8 cellular contexts compared by ENCODE assay signal in genomic region chr17:4740025-4740351, GRCh38. TPM values are rescaled to one million over a fixed set of nuclear protein-coding genes. Genes with fewer than 3 reads are reported as not detected.
DNase-seq lines count a peak whose midpoint lies in the region; ATAC-seq and TF ChIP-seq lines count a peak whose summit lies in the region.

No MANE protein-coding gene starts in this region.

- no peaks in the 10 kb centered on the region for H3K9me3 ChIP-seq in ascending aorta
- no peaks in the 10 kb centered on the region for H3K9me3 ChIP-seq in left lung
- H3K9me3 ChIP-seq in subcutaneous abdominal adipose tissue (ENCODE audit: control insufficient read depth in 5 of 5, low read length in 5 of 5) = no peaks in the 10 kb centered on the region

- H3K9ac ChIP-seq in subcutaneous abdominal adipose tissue (ENCODE audit: low read length in 5 of 5) = peak overlapping the region in 3 of 5 donors; percentile 44 to 72 (median 62)

- no peaks in the 10 kb centered on the region for H3K9me3 Mint-ChIP-seq in activated CD4-positive, alpha-beta T cell treated with anti-CD3 and anti-CD28 coated beads for 36 hours (ENCODE audit: low read depth)

- ATAC-seq in activated CD4-positive, alpha-beta T cell treated with anti-CD3 and anti-CD28 coated beads for 36 hours = no peak
- ATAC-seq in left lung (no peak), GM19463 (IDR thresholded peaks at IDR 0.05; ENCODE audit: unreplicated experiment) (no peak)

- peaks cover 25% of the 10 kb centered on the region for H3K4me1 Mint-ChIP-seq in activated CD4-positive, alpha-beta T cell treated with anti-CD3 and anti-CD28 coated beads for 36 hours

- H3K4me1 ChIP-seq in ascending aorta (peaks cover 0 to 5% of the 10 kb centered on the region in 2 donors), left lung (peaks cover 7 to 51% of the 10 kb centered on the region in 2 donors), subcutaneous abdominal adipose tissue (ENCODE audit: control insufficient read depth in 5 of 5, insufficient read depth in 5 of 5, low read length in 5 of 5) (peaks cover 0 to 35% (median 18%) of the 10 kb centered on the region in 5 donors)

- H3K27ac ChIP-seq in ascending aorta = peak overlapping the region in 1 of 2 donors; percentile 56
- peak overlapping the region in 1 of 2 donors; percentile 88 for H3K27ac ChIP-seq in left lung
- H3K27ac ChIP-seq in subcutaneous abdominal adipose tissue (ENCODE audit: low read depth, low read length) = no peak overlapping the region

- intact Hi-C loops in activated CD4-positive, alpha-beta T cell treated with anti-CD3 and anti-CD28 coated beads for 36 hours (cut with DNase I, micrococcal nuclease) = no loop called here
- intact Hi-C loops in ascending aorta (cut with DNase I) = no loop called here
- intact Hi-C loops in left lung (cut with DNase I) = no loop called here

- H3K36me3 ChIP-seq in ascending aorta (no peaks in the 10 kb centered on the region), left lung (peaks cover 0 to 12% of the 10 kb centered on the region in 2 donors), subcutaneous abdominal adipose tissue (ENCODE audit: control insufficient read depth in 5 of 5, insufficient read depth in 5 of 5, low read length in 5 of 5) (peaks cover 0 to under 1% (median 0%) of the 10 kb centered on the region in 5 donors)

- no peak for DNase-seq in activated CD4-positive, alpha-beta T cell treated with anti-CD3 and anti-CD28 coated beads for 36 hours
- DNase-seq in activated CD4-positive, alpha-beta T cell treated with anti-CD3 and anti-CD28 coated beads, Interleukin-2, amount 50 U/mL, for 4 hours = no peak
- DNase-seq in ascending aorta (ENCODE audit: low spot score in 2 of 2) (no peak), left lung (no peak), cortex of kidney (lab: John Stamatoyannopoulos, UW) (no peak), NCI-H1417 treated with DMSO at 0.1 percent for 48 hours (lab: John Stamatoyannopoulos, UW) (no peak)

- H3K27ac Mint-ChIP-seq in activated CD4-positive, alpha-beta T cell treated with anti-CD3 and anti-CD28 coated beads for 36 hours = peak overlapping the region; percentile 3

- peak overlapping the region; percentile 70 for H3K4me3 Mint-ChIP-seq in activated CD4-positive, alpha-beta T cell treated with anti-CD3 and anti-CD28 coated beads for 36 hours

- H3K27me3 Mint-ChIP-seq in activated CD4-positive, alpha-beta T cell treated with anti-CD3 and anti-CD28 coated beads for 36 hours = peaks cover 24% of the 10 kb centered on the region

- H3K27me3 ChIP-seq in ascending aorta (no peaks in the 10 kb centered on the region), left lung (peaks cover 0 to 33% of the 10 kb centered on the region in 2 donors), subcutaneous abdominal adipose tissue (ENCODE audit: control insufficient read depth in 5 of 5, insufficient read depth in 4 of 5, low read length in 5 of 5) (peaks cover 5 to 16% (median 9%) of the 10 kb centered on the region in 5 donors)

- H3K36me3 Mint-ChIP-seq in activated CD4-positive, alpha-beta T cell treated with anti-CD3 and anti-CD28 coated beads for 36 hours (ENCODE audit: low read depth) = no peaks in the 10 kb centered on the region

- TF ChIP-seq CTCF in ascending aorta (IDR thresholded peaks at IDR 0.05) = no peak
- TF ChIP-seq CTCF in left lung (IDR thresholded peaks at IDR 0.05) = no peak

- POLR2A ChIA-PET in activated CD4-positive, alpha-beta T cell treated with anti-CD3 and anti-CD28 coated beads for 36 hours (lab: Charles Lee) = no interaction called here

- CTCF ChIA-PET in activated CD4-positive, alpha-beta T cell treated with anti-CD3 and anti-CD28 coated beads for 36 hours (lab: Charles Lee) = interaction anchor here (1.0 to 1.3 kb wide), 2 partner anchors 46 to 51 kb away, joined by 4 to 5 read pairs; partner anchors contain the start of gene VMO1

- H3K4me3 ChIP-seq in ascending aorta (peak overlapping the region; percentile 86 to 88), left lung (peak overlapping the region; percentile 79 to 89), subcutaneous abdominal adipose tissue (ENCODE audit: low read depth in 1 of 5, low read length in 5 of 5) (peak overlapping the region; percentile 15 to 83 (median 73))

RNA-seq across cellular contexts. Expression of gene CXCL16, which starts 0.3 kb away (rescaled TPM):
- 1 to 10 TPM; 1.7 to 2.5 TPM for total RNA-seq in activated CD4-positive, alpha-beta T cell treated with anti-CD3 and anti-CD28 coated beads for 36 hours
- total RNA-seq in ascending aorta (12.5 TPM), left lung (100 to 1,000 TPM; 122 to 147 TPM)

RNA-seq across cellular contexts. Expression of gene ZMYND15, which starts 0.4 kb away (rescaled TPM):
- under 1 TPM; 0.09 to 0.11 TPM for total RNA-seq in activated CD4-positive, alpha-beta T cell treated with anti-CD3 and anti-CD28 coated beads for 36 hours
- total RNA-seq in ascending aorta = not detected
- 1 to 10 TPM; 4.1 to 5.2 TPM for total RNA-seq in left lung

RNA-seq across cellular contexts. Expression of gene MED11, which starts 8.8 kb away (rescaled TPM):
- total RNA-seq in activated CD4-positive, alpha-beta T cell treated with anti-CD3 and anti-CD28 coated beads for 36 hours = 10 to 100 TPM; 16.7 to 22.9 TPM
- 10.9 TPM for total RNA-seq in ascending aorta
- total RNA-seq in left lung = 10 to 100 TPM; 22.6 to 23.6 TPM

RNA-seq across cellular contexts. Expression of gene ARRB2, which starts 29.6 kb away (rescaled TPM):
- total RNA-seq in activated CD4-positive, alpha-beta T cell treated with anti-CD3 and anti-CD28 coated beads for 36 hours = 100 to 1,000 TPM; 168 to 175 TPM
- 43.4 TPM for total RNA-seq in ascending aorta
- total RNA-seq in left lung = 100 to 1,000 TPM in 1 of 2 donors, 10 to 100 TPM in 1; 91.8 to 240 TPM

RNA-seq across cellular contexts. Expression of gene TM4SF5, which starts 31.7 kb away (rescaled TPM):
- total RNA-seq in activated CD4-positive, alpha-beta T cell treated with anti-CD3 and anti-CD28 coated beads for 36 hours = not detected
- not detected for total RNA-seq in ascending aorta
- total RNA-seq in left lung = not detected
